In the genomic region with DNA sequence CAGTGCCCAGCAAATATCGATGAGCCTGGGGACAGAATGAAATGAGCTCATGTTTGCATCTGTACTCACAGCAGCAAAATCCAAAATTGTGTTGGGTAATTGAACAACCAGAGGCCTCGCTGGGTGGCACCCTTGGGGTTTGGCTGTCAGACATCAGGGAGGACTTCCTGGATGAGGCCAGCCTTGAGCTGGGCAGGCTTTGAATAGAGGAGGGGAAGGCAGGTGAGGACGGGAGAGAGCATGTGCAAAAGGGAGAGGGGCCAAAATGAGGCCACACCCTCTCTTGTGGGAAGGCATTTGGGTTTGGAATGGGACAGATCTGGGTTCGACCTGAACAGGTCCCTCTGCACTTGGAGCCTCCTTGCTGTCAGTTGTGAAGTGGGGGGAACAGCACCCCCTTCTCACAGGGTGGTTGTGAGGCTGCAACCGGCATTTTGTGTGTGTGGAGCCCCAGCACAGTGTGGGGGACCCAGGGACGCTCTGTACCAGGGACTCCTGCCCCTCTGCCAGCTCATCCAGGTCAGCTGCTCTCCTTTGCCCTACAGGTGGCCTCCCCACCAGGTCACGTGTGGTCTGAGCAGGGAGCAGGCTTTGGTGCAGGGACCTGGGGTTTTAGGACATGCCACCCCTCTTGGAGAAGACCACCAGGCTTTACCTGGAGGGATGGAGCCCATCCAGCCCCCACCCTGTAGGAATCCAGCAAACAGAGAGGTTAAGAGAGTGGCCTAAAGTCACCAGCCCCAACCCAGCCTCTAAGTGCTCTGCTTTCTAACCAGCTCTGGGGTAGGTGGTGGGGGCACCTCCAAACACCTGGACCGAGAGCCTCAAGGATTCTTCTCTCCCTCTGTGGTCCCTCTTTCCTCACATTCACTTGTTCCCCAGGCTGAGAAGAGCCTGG, we compare ENCODE assay signal across 18 cellular contexts.
"Had no signal": no experiment of that assay in that cellular context is flagged by ENCODE, and none has a peak within 500 bp of the region (broad histone marks: within the 10 kb centered on the region; RNA-seq: fewer than 3 reads in every experiment).

No MANE protein-coding gene starts in this region.

- H3K4me1 Mint-ChIP-seq: activated naive CD8-positive, alpha-beta T cell treated with anti-CD3 and anti-CD28 coated beads, Interleukin-2, amount 10 ng/mL, durations not matched to agents 7 days and 5 days; natural killer cell had no signal

- H3K4me3 ChIP-seq: left lung, tibial artery had no signal

- H3K4me3 Mint-ChIP-seq: activated CD4-positive, alpha-beta memory T cell treated with anti-CD3 and anti-CD28 coated beads for 36 hours; activated naive CD8-positive, alpha-beta T cell treated with anti-CD3 and anti-CD28 coated beads, Interleukin-2, amount 10 ng/mL, durations not matched to agents 7 days and 5 days; natural killer cell; T-helper 1 cell treated with Interleukin-12 subunit alpha and Interleukin-12 subunit beta and Interleukin-4 antibody, amounts not matched to agents 30 μg/mL and 1 μg/mL, for 36 hours had no signal

- H3K36me3 Mint-ChIP-seq: activated CD4-positive, alpha-beta memory T cell treated with anti-CD3 and anti-CD28 coated beads for 36 hours; activated naive CD8-positive, alpha-beta T cell treated with anti-CD3 and anti-CD28 coated beads, Interleukin-2, amount 10 ng/mL, durations not matched to agents 7 days and 5 days; natural killer cell had no signal

- H3K36me3 ChIP-seq: left lung, tibial artery had no signal

- H3K9me3 Mint-ChIP-seq: activated CD4-positive, alpha-beta memory T cell treated with anti-CD3 and anti-CD28 coated beads for 36 hours; activated naive CD8-positive, alpha-beta T cell treated with anti-CD3 and anti-CD28 coated beads, Interleukin-2, amount 10 ng/mL, durations not matched to agents 7 days and 5 days; activated T-helper 2 cell treated with anti-CD3 and anti-CD28 coated beads, Interferon-gamma antibody, Interleukin-2, Interleukin-4, amounts not matched to agents 10 μg/mL and 5 μg/mL and 100 μg/mL, durations not matched to agents 14 hours and 24 hours and 36 hours; natural killer cell; T-helper 1 cell treated with Interleukin-12 subunit alpha and Interleukin-12 subunit beta and Interleukin-4 antibody, amounts not matched to agents 30 μg/mL and 1 μg/mL, for 36 hours had no signal

- H3K27ac Mint-ChIP-seq: activated CD4-positive, alpha-beta memory T cell treated with anti-CD3 and anti-CD28 coated beads for 36 hours; activated naive CD8-positive, alpha-beta T cell treated with anti-CD3 and anti-CD28 coated beads, Interleukin-2, amount 10 ng/mL, durations not matched to agents 7 days and 5 days; activated T-helper 2 cell treated with anti-CD3 and anti-CD28 coated beads, Interferon-gamma antibody, Interleukin-2, Interleukin-4, amounts not matched to agents 10 μg/mL and 5 μg/mL and 100 μg/mL, durations not matched to agents 14 hours and 24 hours and 36 hours; natural killer cell; T-helper 1 cell treated with Interleukin-12 subunit alpha and Interleukin-12 subunit beta and Interleukin-4 antibody, amounts not matched to agents 30 μg/mL and 1 μg/mL, for 36 hours had no signal

- DNase-seq: activated CD4-positive, alpha-beta memory T cell treated with anti-CD3 and anti-CD28 coated beads for 36 hours; activated naive CD4-positive, alpha-beta T cell treated with Interleukin-2 at 50 U/mL for 16 hours; activated naive CD8-positive, alpha-beta T cell treated with anti-CD3 and anti-CD28 coated beads, Interleukin-2, amount 10 ng/mL, durations not matched to agents 7 days and 5 days; activated T-cell treated with anti-CD3 and anti-CD28 coated beads, Interleukin-2, amount 50 U/mL, for 1 hour; amygdala; foreskin melanocyte; kidney; left lung; natural killer cell; nucleus accumbens; posterior cingulate gyrus; stimulated activated CD4-positive, alpha-beta T cell treated with anti-CD3 and anti-CD28 coated beads, Interleukin-12 subunit alpha, Interleukin-12 subunit beta, amount 100 ng/mL, for 4 hours; stimulated activated CD4-positive, alpha-beta T cell treated with anti-CD3 and anti-CD28 coated beads, Interleukin-1b, Interleukin-23, amount 100 ng/mL, for 48 hours; stimulated activated naive CD8-positive, alpha-beta T cell treated with anti-CD3 and anti-CD28 coated beads, Interleukin-15, Interleukin-2, amounts not matched to agents 100 U/mL and 50 U/mL, for 24 hours; substantia nigra; tibial artery had no signal
